ENCODE assay signal across 9 cellular contexts in genomic region chr2:79935771-79936657, GRCh38.
DNase-seq lines count a peak whose midpoint lies in the region; ATAC-seq and TF ChIP-seq lines count a peak whose summit lies in the region.
"Had no signal": no experiment of that assay in that cellular context is flagged by ENCODE, and none has a peak within 500 bp of the region (broad histone marks: within the 10 kb centered on the region; RNA-seq: fewer than 3 reads in every experiment).

No MANE protein-coding gene starts in this region.

- no peak overlapping the region for H3K4me3 ChIP-seq in uterus
- H3K4me3 ChIP-seq: thoracic aorta had no signal

- H3K27ac ChIP-seq in uterus = no peak overlapping the region
- H3K27ac ChIP-seq: thoracic aorta had no signal

- H3K27me3 ChIP-seq in uterus = no peaks in the 10 kb centered on the region

- peak; percentile 35 for DNase-seq in DMS153 (lab: John Stamatoyannopoulos, UW)
- peak; percentile 10 for DNase-seq in HPDE6-E6E7 (ENCODE audit: extremely low spot score)
- DNase-seq in NOMO-1 treated with dmso at 0.1 percent for 144 hours (lab: John Stamatoyannopoulos, UW; ENCODE audit: unreplicated experiment) = peak; percentile 44
- peak; percentile 72 for DNase-seq in cerebellar cortex (ENCODE audit: low spot score)
- DNase-seq in left colon = peak in 1 of 2 donors; percentile 32
- DNase-seq in uterus = no peak

- no peaks in the 10 kb centered on the region for H3K9me3 ChIP-seq in uterus
- H3K9me3 ChIP-seq: thoracic aorta had no signal

- peak in 3 of 4 experiments; percentile 19 to 43 (median 31) for TF ChIP-seq CTCF in uterus (IDR thresholded peaks at IDR 0.05)

- H3K36me3 ChIP-seq in uterus = no peaks in the 10 kb centered on the region
- H3K36me3 ChIP-seq: thoracic aorta had no signal

- H3K4me1 ChIP-seq in uterus = no peaks in the 10 kb centered on the region

- intact Hi-C loops in left colon (cut with DNase I, micrococcal nuclease) (no loop called here), uterus (cut with DNase I; ENCODE audit: low total_unique reads) (no loop called here)

- ATAC-seq in GM19328 (IDR thresholded peaks at IDR 0.05; ENCODE audit: unreplicated experiment) (peak; percentile 74), left colon (peak; percentile 95), GM21576 (IDR thresholded peaks at IDR 0.05; ENCODE audit: unreplicated experiment) (no peak)

- no peak for TF ChIP-seq POLR2A in uterus (IDR thresholded peaks at IDR 0.05)

Comparison
In these comparisons a context has a peak if more than half of its experiments do, and no peak if none do; other contexts are left out.
1. DNase-seq: peak in DMS153 (single experiment), HPDE6-E6E7 (single experiment), NOMO-1 treated with dmso at 0.1 percent for 144 hours (single experiment) and cerebellar cortex (single experiment); none in uterus (0 of 2).